Comparison of ENCODE assay signal across 10 cellular contexts in the genomic region with DNA sequence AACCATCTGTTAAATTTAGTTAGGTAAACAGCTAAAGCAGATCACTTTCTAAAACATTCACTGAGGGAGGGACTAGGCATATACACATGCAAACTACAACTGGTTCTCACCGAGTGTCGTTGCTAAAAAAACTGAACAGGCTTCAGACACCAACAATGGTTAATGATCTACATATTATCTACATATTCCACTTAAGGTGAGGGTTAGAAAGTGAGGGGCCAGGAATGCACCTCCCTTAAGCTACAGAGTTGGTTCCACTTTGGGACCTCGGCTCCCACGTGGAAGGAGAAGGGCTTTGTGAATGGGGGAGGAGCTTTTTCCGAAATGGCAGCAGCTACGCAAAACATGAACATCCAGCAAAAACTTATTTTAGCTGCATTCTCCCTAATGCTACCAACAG. TPM values are rescaled to one million over a fixed set of nuclear protein-coding genes. Genes with fewer than 3 reads are reported as not detected.
DNase-seq lines count a peak whose midpoint lies in the region; ATAC-seq and TF ChIP-seq lines count a peak whose summit lies in the region.
"Had no signal": no experiment of that assay in that cellular context is flagged by ENCODE, and none has a peak within 500 bp of the region (broad histone marks: within the 10 kb centered on the region; RNA-seq: fewer than 3 reads in every experiment).

No MANE protein-coding gene starts in this region.

- no peak for ATAC-seq in heart right ventricle
- ATAC-seq in Right ventricle myocardium inferior, result no peak
- ATAC-seq in activated CD8-positive, alpha-beta T cell treated with anti-CD3 and anti-CD28 coated beads for 36 hours, result no peak

- CTCF ChIA-PET in activated CD8-positive, alpha-beta T cell treated with anti-CD3 and anti-CD28 coated beads for 36 hours (lab: Charles Lee), result no interaction called here

- DNase-seq in heart right ventricle (no peak), Right ventricle myocardium inferior (ENCODE audit: missing footprints) (no peak), esophagus muscularis mucosa (ENCODE audit: extremely low spot score) (no peak), uterus (no peak), mesenteric fat pad (ENCODE audit: low spot score) (no peak), GOT3 (lab: John Stamatoyannopoulos, UW) (no peak)
- no peak for DNase-seq in activated CD8-positive, alpha-beta T cell treated with anti-CD3 and anti-CD28 coated beads for 36 hours
- DNase-seq: activated B cell treated with CpG ODN at 0.5 μM for 24 hours, NCI-H748 treated with DMSO at 0.1 percent for 48 hours had no signal

- WGBS in heart right ventricle, 2 donors, result 14 to 16% methylated on average over 6 of the region's 6 CpGs
- 22% methylated on average over 6 of the region's 6 CpGs for WGBS in esophagus muscularis mucosa

- TF ChIP-seq EP300 in esophagus muscularis mucosa (IDR thresholded peaks at IDR 0.05), result no peak

- no peaks in the 10 kb centered on the region for H3K27me3 Mint-ChIP-seq in nephron (ENCODE audit: low read depth)
- H3K27me3 Mint-ChIP-seq in activated CD8-positive, alpha-beta T cell treated with anti-CD3 and anti-CD28 coated beads for 36 hours, result peaks cover 61% of the 10 kb centered on the region

- intact Hi-C loops in heart right ventricle (cut with DNase I) (loop anchor here in 6 of 10 donors (5.0 to 10.0 kb wide), 7 partner anchors 37 to 240 kb away; no protein-coding TSS in a partner anchor), Right ventricle myocardium inferior (cut with DNase I) (loop anchor here (5.0 kb wide), 1 partner anchor 37 kb away; no protein-coding TSS in a partner anchor), esophagus muscularis mucosa (cut with DNase I) (loop anchor here (10.0 kb wide), 1 partner anchor 240 kb away; no protein-coding TSS in a partner anchor), uterus (cut with DNase I; ENCODE audit: low total_unique reads) (loop anchor here (10.0 kb wide), 1 partner anchor 100 kb away; no protein-coding TSS in a partner anchor)
- intact Hi-C loops in activated CD8-positive, alpha-beta T cell treated with anti-CD3 and anti-CD28 coated beads for 36 hours (cut with micrococcal nuclease), result no loop called here

- POLR2A ChIA-PET in activated CD8-positive, alpha-beta T cell treated with anti-CD3 and anti-CD28 coated beads for 36 hours (lab: Charles Lee), result no interaction called here

- peaks cover 8% of the 10 kb centered on the region for H3K36me3 Mint-ChIP-seq in nephron (ENCODE audit: low read depth)
- H3K36me3 Mint-ChIP-seq in activated CD8-positive, alpha-beta T cell treated with anti-CD3 and anti-CD28 coated beads for 36 hours (ENCODE audit: low read depth), result no peaks in the 10 kb centered on the region

- H3K27ac Mint-ChIP-seq in nephron, result peak overlapping the region; percentile 93 to 97 (median 97)
- H3K27ac Mint-ChIP-seq in activated CD8-positive, alpha-beta T cell treated with anti-CD3 and anti-CD28 coated beads for 36 hours, result no peak overlapping the region
- H3K27ac Mint-ChIP-seq: activated B cell treated with CpG ODN at 0.5 μM for 24 hours had no signal

- H3K9me3 Mint-ChIP-seq in nephron, result no peaks in the 10 kb centered on the region
- no peaks in the 10 kb centered on the region for H3K9me3 Mint-ChIP-seq in activated CD8-positive, alpha-beta T cell treated with anti-CD3 and anti-CD28 coated beads for 36 hours
- H3K9me3 Mint-ChIP-seq: activated B cell treated with CpG ODN at 0.5 μM for 24 hours had no signal

- TF ChIP-seq CTCF in heart right ventricle (IDR thresholded peaks at IDR 0.05), result no peak
- no peak for TF ChIP-seq CTCF in esophagus muscularis mucosa (IDR thresholded peaks at IDR 0.05)
- TF ChIP-seq CTCF in nephron (IDR thresholded peaks at IDR 0.05; ENCODE audit: unreplicated experiment in 3 of 3), result no peak
- no peak for TF ChIP-seq CTCF in uterus (IDR thresholded peaks at IDR 0.05)
- TF ChIP-seq CTCF in activated CD8-positive, alpha-beta T cell treated with anti-CD3 and anti-CD28 coated beads for 36 hours (IDR thresholded peaks at IDR 0.05), result no peak

- H3K36me3 ChIP-seq in heart right ventricle (peaks cover 0 to 8% (median 0%) of the 10 kb centered on the region in 9 donors), esophagus muscularis mucosa (peaks cover 0 to 10% (median 6%) of the 10 kb centered on the region in 4 donors), uterus (no peaks in the 10 kb centered on the region)

- peak overlapping the region; percentile 56 to 74 (median 71) for H3K4me3 Mint-ChIP-seq in nephron
- no peak overlapping the region for H3K4me3 Mint-ChIP-seq in activated CD8-positive, alpha-beta T cell treated with anti-CD3 and anti-CD28 coated beads for 36 hours
- H3K4me3 Mint-ChIP-seq: activated B cell treated with CpG ODN at 0.5 μM for 24 hours had no signal

- H3K27me3 ChIP-seq in heart right ventricle (no peaks in the 10 kb centered on the region), esophagus muscularis mucosa (no peaks in the 10 kb centered on the region), uterus (no peaks in the 10 kb centered on the region)

- H3K4me1 ChIP-seq in heart right ventricle, result peaks cover 38 to 90% (median 76%) of the 10 kb centered on the region in 9 donors
- peaks cover 81 to 89% (median 87%) of the 10 kb centered on the region in 4 donors for H3K4me1 ChIP-seq in esophagus muscularis mucosa
- peaks cover 26 to 46% of the 10 kb centered on the region in 2 donors for H3K4me1 ChIP-seq in uterus

- no peak for TF ChIP-seq POLR2A in esophagus muscularis mucosa (IDR thresholded peaks at IDR 0.05; ENCODE audit: low read depth)
- TF ChIP-seq POLR2A in uterus (IDR thresholded peaks at IDR 0.05), result no peak

- H3K27ac ChIP-seq in heart right ventricle (peak overlapping the region in 9 of 10 donors; percentile 59 to 99 (median 69)), esophagus muscularis mucosa (replicated peaks in 1 of 4) (peak overlapping the region; percentile 95 to 99 (median 98)), uterus (peak overlapping the region; percentile 71 to 99)

- H3K4me3 ChIP-seq in heart right ventricle (peak overlapping the region in 6 of 10 donors; percentile 13 to 30 (median 25)), esophagus muscularis mucosa (peak overlapping the region; percentile 22 to 40 (median 30)), uterus (peak overlapping the region; percentile 5 to 14)

- no peaks in the 10 kb centered on the region for H3K9me3 ChIP-seq in heart right ventricle
- no peaks in the 10 kb centered on the region for H3K9me3 ChIP-seq in esophagus muscularis mucosa
- H3K9me3 ChIP-seq in uterus, result no peaks in the 10 kb centered on the region

- H3K4me1 Mint-ChIP-seq in nephron, result peaks cover 82% of the 10 kb centered on the region
- H3K4me1 Mint-ChIP-seq in activated CD8-positive, alpha-beta T cell treated with anti-CD3 and anti-CD28 coated beads for 36 hours (ENCODE audit: low read depth), result peaks cover 4% of the 10 kb centered on the region

RNA-seq across cellular contexts. Expression of a gene that starts 5.8 kb away (rescaled TPM):
- 10 to 100 TPM; 22.6 to 36.2 (median 27.2) TPM for total RNA-seq in heart right ventricle
- polyA plus RNA-seq in heart right ventricle, result 10 to 100 TPM; 14.7 to 23.0 TPM
- 31.3 TPM for total RNA-seq in Right ventricle myocardium inferior
- total RNA-seq in esophagus muscularis mucosa, result 100 to 1,000 TPM in 1 of 4 donors, 10 to 100 TPM in 3; 69.7 to 125 (median 84.7) TPM
- 100 to 1,000 TPM in 1 of 4 donors, 10 to 100 TPM in 3; 65.9 to 129 (median 71.2) TPM for total RNA-seq in uterus
- total RNA-seq in mesenteric fat pad, result 56.5 TPM
- total RNA-seq in activated CD8-positive, alpha-beta T cell treated with anti-CD3 and anti-CD28 coated beads for 36 hours, result under 1 TPM; 0.60 to 0.88 TPM

Comparison
In these comparisons a context has a peak if more than half of its experiments do, and no peak if none do; other contexts are left out.
1. RNA of a gene that starts 5.8 kb away (total RNA-seq): 69.7 to 125 TPM in esophagus muscularis mucosa, 65.9 to 129 TPM in uterus, 56.5 TPM in mesenteric fat pad (single experiment), 31.3 TPM in Right ventricle myocardium inferior (single experiment) and 22.6 to 36.2 TPM in heart right ventricle; 0.60 to 0.88 TPM in activated CD8-positive, alpha-beta T cell treated with anti-CD3 and anti-CD28 coated beads for 36 hours; every median in the first group is over 10 times any median in the second.
2. Peak in every context shown above with its lines, with median percentiles within 50 percentile points of each other: H3K27ac ChIP-seq and H3K4me3 ChIP-seq.